ENCODE assay signal across 1 cellular context in the genomic region with DNA sequence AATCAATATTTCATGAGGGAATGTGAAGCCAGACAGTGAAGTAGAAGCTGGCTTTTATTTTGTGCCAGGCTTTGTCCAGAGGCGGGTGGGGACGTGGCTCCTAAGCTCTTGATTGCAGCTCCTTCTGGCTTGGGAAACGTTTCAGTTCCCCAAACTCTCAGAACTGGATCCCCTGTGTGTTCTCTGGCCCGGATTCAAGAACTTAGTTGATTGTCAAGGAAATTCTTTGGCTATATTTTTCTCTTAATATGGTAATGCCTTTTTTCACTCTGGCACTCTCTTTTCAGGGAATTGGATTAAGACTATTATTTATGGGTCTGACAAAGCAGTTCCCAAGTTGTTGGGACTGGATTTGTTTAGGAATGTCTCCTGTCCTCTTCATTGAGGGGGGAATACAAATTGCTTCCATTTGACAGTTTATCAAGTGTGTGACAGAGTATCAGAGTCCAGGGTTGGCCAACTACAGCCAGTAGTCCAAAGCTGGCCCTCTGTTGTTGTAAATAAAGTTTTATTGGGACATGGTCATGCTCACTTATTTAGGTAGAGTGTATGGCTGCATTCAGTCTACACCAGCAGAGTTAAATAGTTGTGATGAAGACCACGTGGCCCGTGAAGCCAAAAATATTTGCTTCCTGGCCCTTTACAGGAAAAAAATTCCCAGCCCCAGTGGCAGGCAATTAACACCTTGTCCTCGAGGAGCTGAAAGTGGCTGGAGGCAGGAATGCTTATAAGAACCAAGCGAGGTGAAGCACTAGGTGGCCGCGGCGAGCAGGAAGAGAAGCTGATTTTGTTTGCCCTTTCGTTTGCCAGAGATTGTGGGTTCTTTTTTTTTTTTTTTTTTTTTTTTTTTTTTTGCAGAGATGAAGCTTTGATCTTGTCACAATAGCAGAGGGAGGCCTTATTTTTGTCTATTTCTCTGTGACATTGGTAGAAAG.
TF ChIP-seq lines count a peak whose summit lies in the region.

No MANE protein-coding gene starts in this region.

TF ChIP-seq in GM23338, 12 proteins besides CTCF, POLR2A, EP300 and RAD21 (continued from another document):
- TF ChIP-seq NANOG (IDR thresholded peaks at IDR 0.05; ENCODE audit: borderline replicate concordance) (no peak), POLR2AphosphoS5 (IDR thresholded peaks at IDR 0.05; ENCODE audit: low read depth) (no peak), STAT1 (IDR thresholded peaks at IDR 0.05; ENCODE audit: unreplicated experiment) (no peak), CREB1 (CRISPR knock-in tag; IDR thresholded peaks at IDR 0.05; ENCODE audit: low read depth) (no peak), ZNF331 (CRISPR knock-in tag; IDR thresholded peaks at IDR 0.05; ENCODE audit: low read depth) (no peak), JUNB (IDR thresholded peaks at IDR 0.05; ENCODE audit: unreplicated experiment) (no peak)
